8 cellular contexts compared by ENCODE assay signal in genomic region chr4:112517067-112517588, GRCh38. TPM values are rescaled to one million over a fixed set of nuclear protein-coding genes. Genes with fewer than 3 reads are reported as not detected.
DNase-seq lines count a peak whose midpoint lies in the region; ATAC-seq and TF ChIP-seq lines count a peak whose summit lies in the region.

No MANE protein-coding gene starts in this region.

- H3K4me1 ChIP-seq in thoracic aorta (ENCODE audit: control insufficient read depth in 1 of 2, low read depth in 2 of 2): peaks cover 8 to 28% of the 10 kb centered on the region in 2 donors
- no peaks in the 10 kb centered on the region for H3K4me1 ChIP-seq in aorta (ENCODE audit: control insufficient read depth in 1 of 2, insufficient read depth in 2 of 2, low read length in 2 of 2)

- intact Hi-C loops in aorta (cut with DNase I): loop anchor here in 1 of 2 donors (5.0 kb wide), 1 partner anchor 195 kb away; no protein-coding TSS in a partner anchor

- H3K36me3 ChIP-seq in thoracic aorta (no peaks in the 10 kb centered on the region), aorta (ENCODE audit: control insufficient read depth in 1 of 2, insufficient read depth in 2 of 2, low read length in 1 of 2) (no peaks in the 10 kb centered on the region)

- H3K27me3 ChIP-seq in thoracic aorta (replicated peaks; ENCODE audit: insufficient read depth) (peaks cover 28% of the 10 kb centered on the region), aorta (ENCODE audit: control insufficient read depth in 1 of 2, insufficient read depth in 2 of 2, low read length in 1 of 2) (peaks cover 0 to 2% of the 10 kb centered on the region in 2 donors)

- peak overlapping the region; percentile 79 for H3K4me3 ChIP-seq in coronary artery
- peak overlapping the region; percentile 83 for H3K4me3 ChIP-seq in thoracic aorta
- no peak overlapping the region for H3K4me3 ChIP-seq in aorta (ENCODE audit: low read length in 2 of 2)

- H3K9me3 ChIP-seq in thoracic aorta (no peaks in the 10 kb centered on the region), aorta (ENCODE audit: control insufficient read depth, low read length) (no peaks in the 10 kb centered on the region)

- peak; percentile 24 for ATAC-seq in GM19324 (IDR thresholded peaks at IDR 0.05; ENCODE audit: low FRiP score, unreplicated experiment)
- peak; percentile 19 for ATAC-seq in HG03565 (IDR thresholded peaks at IDR 0.05; ENCODE audit: unreplicated experiment)
- no peak for ATAC-seq in thoracic aorta (ENCODE audit: insufficient number of reproducible peaks, low FRiP score, low read depth)
- no peak for ATAC-seq in aorta (ENCODE audit: low FRiP score)

- H3K27ac ChIP-seq in coronary artery (no peak overlapping the region), thoracic aorta (no peak overlapping the region), aorta (ENCODE audit: low read depth in 1 of 2, low read length in 2 of 2) (no peak overlapping the region)

- WGBS in aorta, 2 donors: 5 to 6% methylated on average over 19 of the region's 19 CpGs

- peak; percentile 22 for DNase-seq in ELR (ENCODE audit: low read depth)
- DNase-seq in coronary artery (ENCODE audit: low spot score): no peak
- DNase-seq in thoracic aorta (ENCODE audit: low spot score): no peak
- DNase-seq in aorta: no peak
- no peak for DNase-seq in activated effector memory CD4-positive, alpha-beta T cell treated with anti-CD3 and anti-CD28 coated beads, Interleukin-2, amount 50 U/mL, for 16 hours
- DNase-seq in T-helper 9 cell: no peak

- TF ChIP-seq CTCF in coronary artery (IDR thresholded peaks at IDR 0.05): no peak
- no peak for TF ChIP-seq CTCF in thoracic aorta (IDR thresholded peaks at IDR 0.05)

RNA-seq across cellular contexts. Expression of gene NEUROG2, which starts 1.1 kb away (rescaled TPM):
- total RNA-seq in thoracic aorta (not detected), aorta (not detected)
- not detected for polyA plus RNA-seq in aorta

Comparison
In these comparisons a context has a peak if more than half of its experiments do, and no peak if none do; other contexts are left out.
1. ATAC-seq: peak in GM19324 (single experiment) and HG03565 (single experiment); none in thoracic aorta (single experiment) and aorta (single experiment).
2. H3K4me3 ChIP-seq: peak in coronary artery (single experiment) and thoracic aorta (single experiment); none in aorta (0 of 2).